Comparison of ENCODE assay signal across 14 cellular contexts in genomic region chr1:100989306-100990077, GRCh38. TPM values are rescaled to one million over a fixed set of nuclear protein-coding genes. Genes with fewer than 3 reads are reported as not detected.
DNase-seq lines count a peak whose midpoint lies in the region; ATAC-seq and FAIRE-seq lines count a peak whose summit lies in the region.
"Had no signal": no experiment of that assay in that cellular context is flagged by ENCODE, and none has a peak within 500 bp of the region (broad histone marks: within the 10 kb centered on the region; RNA-seq: fewer than 3 reads in every experiment).

No MANE protein-coding gene starts in this region.

- in situ Hi-C loops in KBM-7 (cut with MboI; ENCODE audit: low pct_unique_long_range_greater_than_20kb, low sequenced_read_pairs), result no loop called here

- no peak for ATAC-seq in HG02970 (IDR thresholded peaks at IDR 0.05; ENCODE audit: low FRiP score, unreplicated experiment)
- ATAC-seq: activated T-cell treated with anti-CD3 and anti-CD28 coated beads, Interleukin-2, amount 50 U/mL, for 4 hours; Right ventricle myocardium inferior; upper lobe of right lung had no signal

- DNase-seq in AG20443 (ENCODE audit: low spot score) (peak; percentile 62), RCC 7860 (ENCODE audit: low spot score) (peak; percentile 37), epidermal melanocyte (ENCODE audit: insufficient read length, low spot score) (peak; percentile 22), myocyte (ENCODE audit: low read depth) (peak; percentile 48), KBM-7 (no peak), SW480 (ENCODE audit: low spot score) (no peak), NCI-H1930 (lab: John Stamatoyannopoulos, UW) (no peak)
- DNase-seq: activated B cell treated with CpG ODN at 0.5 μM for 24 hours; activated T-cell treated with anti-CD3 and anti-CD28 coated beads, Interleukin-2, amount 50 U/mL, for 4 hours; CD4-positive, CD25-positive, alpha-beta regulatory T cell; heart right ventricle; upper lobe of right lung had no signal

- peak; percentile 16 for FAIRE-seq in RCC 7860 (lab: Jason Lieb, UNC)

RNA-seq across cellular contexts. Expression of gene DPH5, which starts 36.1 kb away (rescaled TPM):
- total RNA-seq in myocyte, result 42.2 and 49.7 TPM in 2 replicates
- 38.7 TPM for polyA plus RNA-seq in myocyte (2012)

Comparison
In these comparisons a context has a peak if more than half of its experiments do, and no peak if none do; other contexts are left out.
1. DNase-seq: peak in AG20443 (single experiment), RCC 7860 (single experiment), epidermal melanocyte (single experiment) and myocyte (single experiment); none in KBM-7 (single experiment), SW480 (single experiment) and NCI-H1930 (0 of 2).